8 cellular contexts compared by ENCODE assay signal in the genomic region with DNA sequence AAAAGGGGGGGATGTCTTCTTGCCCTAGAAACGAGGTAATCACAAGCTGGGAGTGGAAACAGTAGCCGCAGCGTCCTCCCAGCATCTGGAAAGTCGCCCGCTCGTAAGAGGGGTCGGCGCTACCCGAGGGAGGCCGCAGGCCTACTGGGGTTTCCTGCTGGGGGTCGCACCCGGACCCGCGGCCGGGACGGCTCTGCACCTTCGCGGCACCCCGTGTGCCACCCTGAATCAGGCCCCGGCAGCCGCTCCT. TPM values are rescaled to one million over a fixed set of nuclear protein-coding genes. Genes with fewer than 3 reads are reported as not detected.
A peak's percentile ranks its signal among the peaks of the same experiment; 100 is the strongest.
DNase-seq lines count a peak whose midpoint lies in the region; ATAC-seq and TF ChIP-seq lines count a peak whose summit lies in the region.

No MANE protein-coding gene starts in this region.

- H3K36me3 ChIP-seq in smooth muscle cell (ENCODE audit: low read depth) = no peaks in the 10 kb centered on the region

- no peaks in the 10 kb centered on the region for H3K9me3 ChIP-seq in smooth muscle cell (replicated peaks; ENCODE audit: low read depth)

- H3F3A ChIP-seq in smooth muscle cell (ENCODE audit: low read depth) = peaks cover 19% of the 10 kb centered on the region

- H3K4me2 ChIP-seq in smooth muscle cell = peak overlapping the region; percentile 85

- H2AFZ ChIP-seq in smooth muscle cell (ENCODE audit: low read depth) = peak overlapping the region; percentile 14

- H3K27me3 ChIP-seq in smooth muscle cell (ENCODE audit: low read depth) = no peaks in the 10 kb centered on the region

- H3K27me3 Mint-ChIP-seq in activated CD4-positive, alpha-beta T cell treated with anti-CD3 and anti-CD28 coated beads, Interleukin-2, amount 10 ng/mL, durations not matched to agents 7 days and 5 days = no peaks in the 10 kb centered on the region
- no peaks in the 10 kb centered on the region for H3K27me3 Mint-ChIP-seq in activated B cell treated with CpG ODN at 0.5 μM for 24 hours

- peak overlapping the region; percentile 100 for H3K27ac ChIP-seq in smooth muscle cell (ENCODE audit: low read depth)

- no peak for TF ChIP-seq CTCF in activated B cell treated with CpG ODN at 0.5 μM for 24 hours (IDR thresholded peaks at IDR 0.05)
- TF ChIP-seq CTCF in smooth muscle cell (IDR thresholded peaks at IDR 0.05; ENCODE audit: borderline replicate concordance, insufficient read depth, poor library complexity, severe bottlenecking) = no peak

- H4K20me1 ChIP-seq in smooth muscle cell (ENCODE audit: low read depth) = peaks cover 30% of the 10 kb centered on the region

- ATAC-seq in activated B cell treated with CpG ODN at 0.5 μM for 24 hours (ENCODE audit: low read depth) (no peak), left ventricle myocardium superior (peak; percentile 0)

- H3K4me3 ChIP-seq in smooth muscle cell = peak overlapping the region; percentile 95

- H3K4me1 Mint-ChIP-seq in activated CD4-positive, alpha-beta T cell treated with anti-CD3 and anti-CD28 coated beads, Interleukin-2, amount 10 ng/mL, durations not matched to agents 7 days and 5 days = peaks cover 54% of the 10 kb centered on the region
- H3K4me1 Mint-ChIP-seq in activated B cell treated with CpG ODN at 0.5 μM for 24 hours = peaks cover 67% of the 10 kb centered on the region

- POLR2A ChIA-PET in activated CD4-positive, alpha-beta T cell treated with anti-CD3 and anti-CD28 coated beads, Interleukin-2, amount 10 ng/mL, durations not matched to agents 7 days and 5 days (lab: Charles Lee) = no interaction called here
- POLR2A ChIA-PET in activated B cell treated with CpG ODN at 0.5 μM for 24 hours (lab: Charles Lee) = interaction anchor here (0.6 to 4.5 kb wide), 20 partner anchors 8 to 835 kb away, joined by 3 to 60 read pairs (median 6); a partner anchor contains a TSS

- H3K4me1 ChIP-seq in smooth muscle cell (ENCODE audit: low read depth) = peaks cover 36% of the 10 kb centered on the region

- intact Hi-C loops in activated B cell treated with CpG ODN at 0.5 μM for 24 hours (cut with micrococcal nuclease) = loop anchor here (1.0 to 10.0 kb wide), 11 partner anchors 18 to 1028 kb away; a partner anchor contains a TSS
- intact Hi-C loops in left ventricle myocardium superior (cut with micrococcal nuclease) = no loop called here

- H3K27ac Mint-ChIP-seq in activated CD4-positive, alpha-beta T cell treated with anti-CD3 and anti-CD28 coated beads, Interleukin-2, amount 10 ng/mL, durations not matched to agents 7 days and 5 days = peak overlapping the region; percentile 100
- peak overlapping the region; percentile 99 for H3K27ac Mint-ChIP-seq in activated B cell treated with CpG ODN at 0.5 μM for 24 hours

- H3K36me3 Mint-ChIP-seq in activated CD4-positive, alpha-beta T cell treated with anti-CD3 and anti-CD28 coated beads, Interleukin-2, amount 10 ng/mL, durations not matched to agents 7 days and 5 days (ENCODE audit: low read depth) = peaks cover 54% of the 10 kb centered on the region
- H3K36me3 Mint-ChIP-seq in activated B cell treated with CpG ODN at 0.5 μM for 24 hours (ENCODE audit: low read depth) = peaks cover 19% of the 10 kb centered on the region

- CTCF ChIA-PET in activated CD4-positive, alpha-beta T cell treated with anti-CD3 and anti-CD28 coated beads, Interleukin-2, amount 10 ng/mL, durations not matched to agents 7 days and 5 days (lab: Charles Lee) = interaction anchor here (0.6 to 1.7 kb wide), 5 partner anchors 8 to 911 kb away, joined by 3 to 5 read pairs (median 3); no protein-coding TSS in a partner anchor
- CTCF ChIA-PET in activated B cell treated with CpG ODN at 0.5 μM for 24 hours (lab: Charles Lee) = interaction anchor here (1.4 to 3.3 kb wide), 3 partner anchors 8 to 37 kb away, joined by 3 to 32 read pairs (median 11); a partner anchor contains a TSS

- H3K9ac ChIP-seq in smooth muscle cell (ENCODE audit: low read depth) = peak overlapping the region; percentile 99

- H3K79me2 ChIP-seq in smooth muscle cell (ENCODE audit: low read depth) = peaks cover 64% of the 10 kb centered on the region

- H3K4me3 Mint-ChIP-seq in activated CD4-positive, alpha-beta T cell treated with anti-CD3 and anti-CD28 coated beads, Interleukin-2, amount 10 ng/mL, durations not matched to agents 7 days and 5 days = peak overlapping the region; percentile 99
- peak overlapping the region; percentile 97 for H3K4me3 Mint-ChIP-seq in activated B cell treated with CpG ODN at 0.5 μM for 24 hours

- WGBS in smooth muscle cell (ENCODE audit: low lambda C conversion rate) = 2% methylated on average over 21 of the region's 21 CpGs

- H3K9me3 Mint-ChIP-seq in activated CD4-positive, alpha-beta T cell treated with anti-CD3 and anti-CD28 coated beads, Interleukin-2, amount 10 ng/mL, durations not matched to agents 7 days and 5 days = no peaks in the 10 kb centered on the region
- no peaks in the 10 kb centered on the region for H3K9me3 Mint-ChIP-seq in activated B cell treated with CpG ODN at 0.5 μM for 24 hours

- DNase-seq in activated CD4-positive, alpha-beta T cell treated with anti-CD3 and anti-CD28 coated beads, Interleukin-2, amount 10 ng/mL, durations not matched to agents 7 days and 5 days = no peak
- DNase-seq in activated CD4-positive, alpha-beta T cell treated with anti-CD3 and anti-CD28 coated beads, Interleukin-2, amount 50 U/mL, for 4 hours = no peak
- DNase-seq in activated B cell treated with CpG ODN at 0.5 μM for 24 hours = no peak
- DNase-seq in left ventricle myocardium superior = no peak
- no peak for DNase-seq in smooth muscle cell (lab: John Stamatoyannopoulos, UW; ENCODE audit: unreplicated experiment)
- DNase-seq in foreskin melanocyte = no peak
- DNase-seq in NCI-H2029 (lab: John Stamatoyannopoulos, UW) = no peak
- no peak for DNase-seq in NCI-H526 treated with DMSO at 0.1 percent for 48 hours (lab: John Stamatoyannopoulos, UW)

RNA-seq across cellular contexts. Expression of a gene that starts 0.5 kb away (rescaled TPM):
- 10 to 100 TPM; 29.2 to 31.2 TPM for total RNA-seq in activated CD4-positive, alpha-beta T cell treated with anti-CD3 and anti-CD28 coated beads, Interleukin-2, amount 10 ng/mL, durations not matched to agents 7 days and 5 days
- total RNA-seq in activated B cell treated with CpG ODN at 0.5 μM for 24 hours (20.9 and 29.1 TPM in 2 replicates), left ventricle myocardium superior (17.1 TPM), smooth muscle cell (8.9 and 12.5 TPM in 2 replicates)
- 6.9 and 13.3 TPM in 2 replicates for polyA plus RNA-seq in smooth muscle cell

RNA-seq across cellular contexts. Expression of a gene that starts 1.5 kb away (rescaled TPM):
- total RNA-seq in activated CD4-positive, alpha-beta T cell treated with anti-CD3 and anti-CD28 coated beads, Interleukin-2, amount 10 ng/mL, durations not matched to agents 7 days and 5 days = 10 to 100 TPM; 66.7 to 71.1 TPM
- total RNA-seq in activated B cell treated with CpG ODN at 0.5 μM for 24 hours (56.5 and 60.7 TPM in 2 replicates), left ventricle myocardium superior (23.7 TPM), smooth muscle cell (82.9 and 106 TPM in 2 replicates)
- polyA plus RNA-seq in smooth muscle cell = 39.7 and 41.3 TPM in 2 replicates

RNA-seq across cellular contexts. Expression of a gene that starts 37.4 kb away (rescaled TPM):
- total RNA-seq in activated CD4-positive, alpha-beta T cell treated with anti-CD3 and anti-CD28 coated beads, Interleukin-2, amount 10 ng/mL, durations not matched to agents 7 days and 5 days = 1 to 10 TPM; 2.2 to 2.4 TPM
- total RNA-seq in activated B cell treated with CpG ODN at 0.5 μM for 24 hours (3.8 and 5.4 TPM in 2 replicates), left ventricle myocardium superior (13.8 TPM), smooth muscle cell (3.4 and 6.6 TPM in 2 replicates)
- polyA plus RNA-seq in smooth muscle cell = 5.2 and 6.6 TPM in 2 replicates

RNA-seq across cellular contexts. Expression of a gene that starts 37.8 kb away (rescaled TPM):
- under 1 TPM; 0.89 to 0.99 TPM for total RNA-seq in activated CD4-positive, alpha-beta T cell treated with anti-CD3 and anti-CD28 coated beads, Interleukin-2, amount 10 ng/mL, durations not matched to agents 7 days and 5 days
- total RNA-seq in activated B cell treated with CpG ODN at 0.5 μM for 24 hours = 4.3 and 5.1 TPM in 2 replicates
- 0.30 TPM for total RNA-seq in left ventricle myocardium superior
- 4.4 and 7.6 TPM in 2 replicates for total RNA-seq in smooth muscle cell
- polyA plus RNA-seq in smooth muscle cell = 0.80 and 0.94 TPM in 2 replicates

RNA-seq across cellular contexts. Expression of a gene that starts 46.7 kb away (rescaled TPM):
- under 1 TPM in 1 of 2 experiments, not detected in 1; 0.50 TPM for total RNA-seq in activated CD4-positive, alpha-beta T cell treated with anti-CD3 and anti-CD28 coated beads, Interleukin-2, amount 10 ng/mL, durations not matched to agents 7 days and 5 days
- total RNA-seq in activated B cell treated with CpG ODN at 0.5 μM for 24 hours = not detected in 2 replicates
- total RNA-seq in left ventricle myocardium superior = not detected
- total RNA-seq in smooth muscle cell = 1.9 and 2.0 TPM in 2 replicates
- 2.2 and 3.0 TPM in 2 replicates for polyA plus RNA-seq in smooth muscle cell
